Comparison of ENCODE assay signal across 3 cellular contexts in the genomic region with DNA sequence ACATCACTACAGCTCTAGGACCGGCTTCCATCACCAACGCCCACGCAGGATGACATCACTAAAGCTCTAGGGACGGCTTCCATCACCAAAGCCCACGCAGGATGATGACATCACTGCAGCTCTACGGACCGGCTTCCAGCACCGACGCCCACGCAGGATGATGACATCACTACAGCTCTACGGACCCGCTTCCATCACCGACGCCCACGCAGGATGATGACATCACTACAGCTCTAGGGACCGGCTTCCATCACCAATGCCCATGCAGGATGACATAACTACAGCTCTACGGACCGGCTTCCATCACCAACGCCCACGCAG.
A peak's percentile ranks its signal among the peaks of the same experiment; 100 is the strongest.
TF ChIP-seq lines count a peak whose summit lies in the region.
"Not testable (repeated sequence)": the region's sequence is repeated elsewhere in the genome, so short reads cannot be mapped to it uniquely, and the experiment has no call there.

No MANE protein-coding gene starts in this region.

TF ChIP-seq in GM12878, 131 proteins besides CTCF, POLR2A, EP300 and RAD21:
- TF ChIP-seq CREM (IDR thresholded peaks at IDR 0.05; ENCODE audit: low read depth) (0 out of 2 replicates have a peak, but pooled peaks have one; percentile 43), CREB1 (IDR thresholded peaks at IDR 0.05; ENCODE audit: low read depth) (peak; percentile 45)

TF ChIP-seq in endothelial cell of umbilical vein, 7 proteins besides CTCF, POLR2A, EP300 and RAD21:
- TF ChIP-seq JUN (IDR thresholded peaks at IDR 0.05; ENCODE audit: borderline replicate concordance, insufficient read depth, insufficient read length, low read depth) = peak; percentile 1

TF ChIP-seq in HepG2, 621 proteins besides CTCF, POLR2A, EP300 and RAD21:
- TF ChIP-seq ATF7 (IDR thresholded peaks at IDR 0.05) = peak; percentile 89
- TF ChIP-seq ATF7, CREB1 (CRISPR knock-in tag; IDR thresholded peaks at IDR 0.05): not testable (repeated sequence)
- peak; percentile 85 for TF ChIP-seq CREB1 (IDR thresholded peaks at IDR 0.05)
